8 cellular contexts compared by ENCODE assay signal in genomic region chr16:56547120-56547948, GRCh38. TPM values are rescaled to one million over a fixed set of nuclear protein-coding genes. Genes with fewer than 3 reads are reported as not detected.
DNase-seq lines count a peak whose midpoint lies in the region; ATAC-seq and TF ChIP-seq lines count a peak whose summit lies in the region.

No MANE protein-coding gene starts in this region.

- ATAC-seq in GM18867 (IDR thresholded peaks at IDR 0.05; ENCODE audit: unreplicated experiment): no peak
- no peak for ATAC-seq in HG02610 (IDR thresholded peaks at IDR 0.05; ENCODE audit: unreplicated experiment)

- no peak overlapping the region for H2BK120ac ChIP-seq in neuronal stem cell (ENCODE audit: low read depth, low read length)

- no peaks in the 10 kb centered on the region for H3K79me1 ChIP-seq in neuronal stem cell (ENCODE audit: low read depth, low read length)

- no peaks in the 10 kb centered on the region for H3K36me3 ChIP-seq in neuronal stem cell (replicated peaks in 1 of 2; ENCODE audit: control insufficient read depth in 2 of 2, insufficient read depth in 2 of 2, low read length in 2 of 2)

- no peaks in the 10 kb centered on the region for H3K9me3 ChIP-seq in neuronal stem cell (replicated peaks in 1 of 2; ENCODE audit: control insufficient read depth in 2 of 2, insufficient read depth in 1 of 2, low read depth in 1 of 2, low read length in 2 of 2)

- DNase-seq in ELR (ENCODE audit: low read depth): peak; percentile 84
- DNase-seq in NCI-H2029 (lab: John Stamatoyannopoulos, UW): peak; percentile 49
- DNase-seq in endothelial cell (ENCODE audit: low spot score): no peak
- peak; percentile 82 for DNase-seq in neuronal stem cell (ENCODE audit: low spot score)
- no peak for DNase-seq in activated T-cell treated with anti-CD3 and anti-CD28 coated beads, Interleukin-2, amount 50 U/mL, for 1 hour
- DNase-seq in NCI-H2227 (lab: John Stamatoyannopoulos, UW; ENCODE audit: unreplicated experiment): no peak

- TF ChIP-seq CTCF in endothelial cell (IDR thresholded peaks at IDR 0.05; ENCODE audit: unreplicated experiment): no peak

- no peak overlapping the region for H3K4ac ChIP-seq in neuronal stem cell (ENCODE audit: low read length)

- H3K4me3 Mint-ChIP-seq in endothelial cell (ENCODE audit: unreplicated experiment): no peak overlapping the region

- no CpG with 5 or more reads among the region's 12 CpGs for WGBS in neuronal stem cell (ENCODE audit: extremely low coverage in 2 of 2, insufficient read length in 2 of 2, insufficient replicate concordance in 1 of 2), 2 donors

- H3K4me1 ChIP-seq in neuronal stem cell (ENCODE audit: control insufficient read depth in 2 of 2, insufficient read depth in 1 of 2, low read depth in 1 of 2, low read length in 2 of 2): peaks cover 11 to 19% of the 10 kb centered on the region in 2 donors

- H3K14ac ChIP-seq in neuronal stem cell (ENCODE audit: low read length): no peak overlapping the region

- peak overlapping the region; percentile 80 for H2AFZ ChIP-seq in neuronal stem cell (ENCODE audit: low read length)

- no peaks in the 10 kb centered on the region for H3K9me3 Mint-ChIP-seq in endothelial cell (ENCODE audit: unreplicated experiment)

- H3K27me3 Mint-ChIP-seq in endothelial cell (ENCODE audit: unreplicated experiment): peaks cover 4% of the 10 kb centered on the region

- no peak overlapping the region for H4K8ac ChIP-seq in neuronal stem cell (ENCODE audit: low read depth, low read length)

- H2BK5ac ChIP-seq in neuronal stem cell (ENCODE audit: low read length): peak overlapping the region; percentile 73

- H4K91ac ChIP-seq in neuronal stem cell (ENCODE audit: low read depth, low read length, poor library complexity): no peak overlapping the region

- peak overlapping the region; percentile 53 for H3K18ac ChIP-seq in neuronal stem cell (ENCODE audit: low read length)

- no peak overlapping the region for H3K9ac ChIP-seq in neuronal stem cell (ENCODE audit: low read depth, low read length, poor library complexity)

- H2BK12ac ChIP-seq in neuronal stem cell (ENCODE audit: low read length): no peak overlapping the region

- H3K36me3 Mint-ChIP-seq in endothelial cell (ENCODE audit: low read depth, unreplicated experiment): no peaks in the 10 kb centered on the region

- peaks cover 7% of the 10 kb centered on the region for H3K4me1 Mint-ChIP-seq in endothelial cell (ENCODE audit: unreplicated experiment)

- H3K27ac Mint-ChIP-seq in endothelial cell (ENCODE audit: unreplicated experiment): peak overlapping the region; percentile 24

- no peaks in the 10 kb centered on the region for H3K27me3 ChIP-seq in neuronal stem cell (ENCODE audit: control insufficient read depth in 3 of 3, insufficient read depth in 3 of 3, low read depth in 1 of 3, low read length in 3 of 3)

- H3K4me3 ChIP-seq in neuronal stem cell (ENCODE audit: low read length in 2 of 2): peak overlapping the region in 1 of 2 donors; percentile 31

- no peak overlapping the region for H2AK5ac ChIP-seq in neuronal stem cell (ENCODE audit: low read depth, low read length)

- no peak overlapping the region for H2BK15ac ChIP-seq in neuronal stem cell (ENCODE audit: low read length)

- H3K23ac ChIP-seq in neuronal stem cell (ENCODE audit: low read depth, low read length, poor library complexity): no peak overlapping the region

- peak overlapping the region; percentile 30 for H3K4me2 ChIP-seq in neuronal stem cell (ENCODE audit: insufficient read depth, low read length, poor library complexity, severe bottlenecking)

- H3K27ac ChIP-seq in neuronal stem cell (replicated peaks; ENCODE audit: low read length): peak overlapping the region; percentile 93

RNA-seq across cellular contexts. Expression of gene MT4, which starts 17.5 kb away (rescaled TPM):
- total RNA-seq in endothelial cell (ENCODE audit: unreplicated experiment): not detected
- polyA plus RNA-seq in neuronal stem cell (2013, experiment 1 of 2): not detected
- polyA plus RNA-seq in neuronal stem cell (2013, experiment 2 of 2): not detected

RNA-seq across cellular contexts. Expression of gene BBS2, which starts 27.5 kb away (rescaled TPM):
- 37.5 TPM for total RNA-seq in endothelial cell (ENCODE audit: unreplicated experiment)
- 38.4 TPM for polyA plus RNA-seq in neuronal stem cell (2013, experiment 1 of 2)
- polyA plus RNA-seq in neuronal stem cell (2013, experiment 2 of 2): 38.3 TPM

RNA-seq across cellular contexts. Expression of gene MT3, which starts 42.0 kb away (rescaled TPM):
- total RNA-seq in endothelial cell (ENCODE audit: unreplicated experiment): not detected
- not detected for polyA plus RNA-seq in neuronal stem cell (2013, experiment 1 of 2)
- not detected for polyA plus RNA-seq in neuronal stem cell (2013, experiment 2 of 2)

Comparison
In these comparisons a context has a peak if more than half of its experiments do, and no peak if none do; other contexts are left out.
1. DNase-seq: peak in ELR (single experiment), NCI-H2029 (single experiment) and neuronal stem cell (single experiment); none in endothelial cell (single experiment), activated T-cell treated with anti-CD3 and anti-CD28 coated beads, Interleukin-2, amount 50 U/mL, for 1 hour (single experiment) and NCI-H2227 (single experiment).